ENCODE assay signal across 17 cellular contexts in the genomic region with DNA sequence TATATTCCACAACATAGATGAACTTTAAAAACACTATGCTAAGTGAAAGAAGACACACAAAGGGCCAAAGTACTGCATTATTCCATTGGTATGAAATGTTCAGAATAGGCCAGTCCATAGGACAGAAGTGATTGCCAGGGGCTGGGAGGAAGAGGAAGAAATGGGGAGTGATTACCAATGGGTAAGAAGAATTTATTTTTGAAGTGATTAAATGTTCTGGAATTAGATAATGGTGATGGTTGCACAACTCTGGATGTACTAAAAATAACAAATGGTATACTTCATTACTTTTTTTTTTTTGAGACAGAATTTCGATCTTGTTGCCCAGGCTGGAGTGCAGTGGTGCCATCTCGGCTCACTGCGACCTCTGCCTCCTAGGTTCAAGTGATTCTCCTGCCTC.
"Had no signal": no experiment of that assay in that cellular context is flagged by ENCODE, and none has a peak within 500 bp of the region (broad histone marks: within the 10 kb centered on the region; RNA-seq: fewer than 3 reads in every experiment).

No MANE protein-coding gene starts in this region.

- H3K4me3 ChIP-seq: right atrium auricular region, skin epidermis, transverse colon had no signal

- DNase-seq: activated CD4-positive, alpha-beta memory T cell treated with anti-CD3 and anti-CD28 coated beads for 36 hours; activated CD4-positive, alpha-beta T cell treated with anti-CD3 and anti-CD28 coated beads for 36 hours; activated CD8-positive, alpha-beta memory T cell treated with anti-CD3 and anti-CD28 coated beads, Interleukin-2, amount 10 ng/mL, durations not matched to agents 7 days and 5 days; activated effector memory CD4-positive, alpha-beta T cell treated with Interleukin-2 at 50 U/mL for 16 hours; activated T-cell treated with anti-CD3 and anti-CD28 coated beads, Interleukin-2, amount 50 U/mL, for 1 hour; brain microvascular endothelial cell; foreskin melanocyte; mesenchymal stem cell; natural killer cell; stimulated activated CD4-positive, alpha-beta T cell treated with anti-CD3 and anti-CD28 coated beads, Interleukin-4, amount 100 ng/mL, for 4 hours; stimulated activated CD8-positive, alpha-beta memory T cell treated with anti-CD3 and anti-CD28 coated beads, Interleukin-4, amount 100 ng/mL, for 48 hours; stimulated activated naive CD4-positive, alpha-beta T cell treated with Interleukin-2 at 50 U/mL for 16 hours; T-helper 17 cell; transverse colon; WERI-Rb-1 had no signal
